ENCODE assay signal across 15 cellular contexts in the genomic region with DNA sequence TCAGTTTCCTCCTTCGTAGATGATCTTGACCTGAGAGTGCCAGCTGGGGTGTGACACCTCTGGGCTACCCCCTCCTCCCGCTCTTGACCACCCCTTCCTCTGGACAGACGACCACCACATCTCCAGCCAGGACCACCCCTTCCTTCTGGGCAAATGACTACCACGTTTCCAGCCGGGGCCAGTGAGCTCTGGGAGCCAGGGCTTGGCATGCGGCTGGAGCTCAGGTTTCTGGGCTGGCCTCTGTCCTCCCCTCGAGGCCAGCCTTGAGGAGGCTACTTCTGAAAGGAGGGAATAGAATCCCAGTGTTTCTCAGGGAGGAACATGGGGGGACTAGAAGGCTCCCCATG.
A peak's percentile ranks its signal among the peaks of the same experiment; 100 is the strongest.
DNase-seq lines count a peak whose midpoint lies in the region; ATAC-seq and TF ChIP-seq lines count a peak whose summit lies in the region.
"Had no signal": no experiment of that assay in that cellular context is flagged by ENCODE, and none has a peak within 500 bp of the region (broad histone marks: within the 10 kb centered on the region; RNA-seq: fewer than 3 reads in every experiment).

No MANE protein-coding gene starts in this region.

- no peak overlapping the region for H3K27ac ChIP-seq in suprapubic skin

- TF ChIP-seq POLR2A in suprapubic skin (IDR thresholded peaks at IDR 0.05), result no peak

- H3K27ac Mint-ChIP-seq in activated B cell treated with CpG ODN at 0.5 μM for 24 hours (no peak overlapping the region), mesothelial cell of epicardium (peak overlapping the region; percentile 73)

- WGBS in suprapubic skin, result 82% methylated on average over 7 of the region's 7 CpGs

- no peak for ATAC-seq in activated B cell treated with CpG ODN at 0.5 μM for 24 hours (ENCODE audit: low read depth)
- ATAC-seq: PC-3 had no signal

- POLR2A ChIA-PET in activated B cell treated with CpG ODN at 0.5 μM for 24 hours (lab: Charles Lee), result no interaction called here

- no peaks in the 10 kb centered on the region for H3K4me1 ChIP-seq in suprapubic skin

- TF ChIP-seq EP300 in suprapubic skin (IDR thresholded peaks at IDR 0.05), result no peak

- no peaks in the 10 kb centered on the region for H3K9me3 ChIP-seq in suprapubic skin

- intact Hi-C loops in activated B cell treated with CpG ODN at 0.5 μM for 24 hours (cut with micrococcal nuclease), result no loop called here

- no peaks in the 10 kb centered on the region for H3K27me3 Mint-ChIP-seq in activated B cell treated with CpG ODN at 0.5 μM for 24 hours
- no peaks in the 10 kb centered on the region for H3K27me3 Mint-ChIP-seq in mesothelial cell of epicardium (ENCODE audit: low read depth)
- H3K27me3 Mint-ChIP-seq: CD4-positive, alpha-beta memory T cell had no signal

- no peak overlapping the region for H3K4me3 ChIP-seq in suprapubic skin

- TF ChIP-seq CTCF in activated B cell treated with CpG ODN at 0.5 μM for 24 hours (IDR thresholded peaks at IDR 0.05) (no peak), mesothelial cell of epicardium (IDR thresholded peaks at IDR 0.05; ENCODE audit: unreplicated experiment) (no peak), suprapubic skin (IDR thresholded peaks at IDR 0.05) (no peak)

- H3K36me3 Mint-ChIP-seq in activated B cell treated with CpG ODN at 0.5 μM for 24 hours (ENCODE audit: low read depth) (peaks cover 12% of the 10 kb centered on the region), mesothelial cell of epicardium (no peaks in the 10 kb centered on the region)

- H3K27me3 ChIP-seq in suprapubic skin, result no peaks in the 10 kb centered on the region

- H3K4me1 Mint-ChIP-seq in activated B cell treated with CpG ODN at 0.5 μM for 24 hours (no peaks in the 10 kb centered on the region), mesothelial cell of epicardium (peaks cover 28% of the 10 kb centered on the region)
- H3K4me1 Mint-ChIP-seq: CD4-positive, alpha-beta memory T cell had no signal

- H3K36me3 ChIP-seq in suprapubic skin, result no peaks in the 10 kb centered on the region

- CTCF ChIA-PET in activated B cell treated with CpG ODN at 0.5 μM for 24 hours (lab: Charles Lee), result no interaction called here

- H3K9me3 Mint-ChIP-seq in activated B cell treated with CpG ODN at 0.5 μM for 24 hours (no peaks in the 10 kb centered on the region), mesothelial cell of epicardium (no peaks in the 10 kb centered on the region)
- H3K9me3 Mint-ChIP-seq: CD4-positive, alpha-beta memory T cell had no signal

- H3K4me3 Mint-ChIP-seq in activated B cell treated with CpG ODN at 0.5 μM for 24 hours (no peak overlapping the region), mesothelial cell of epicardium (no peak overlapping the region)
- H3K4me3 Mint-ChIP-seq: CD4-positive, alpha-beta memory T cell had no signal

- DNase-seq in activated gamma-delta T cell treated with Interleukin-2 at 50 U/mL for 16 hours (peak; percentile 1), activated gamma-delta T cell (lab: John Stamatoyannopoulos, UW) (no peak), activated B cell treated with CpG ODN at 0.5 μM for 24 hours (peak; percentile 6), mesothelial cell of epicardium (ENCODE audit: low spot score in 2 of 2, unreplicated experiment in 2 of 2) (peak in 1 of 2 experiments; percentile 33), suprapubic skin (ENCODE audit: low spot score in 2 of 2) (peak; percentile 31 to 48), NCI-H2196 treated with DMSO at 0.1 percent for 48 hours (lab: John Stamatoyannopoulos, UW; ENCODE audit: unreplicated experiment) (no peak), AML-193 (lab: John Stamatoyannopoulos, UW) (no peak), DMS153 treated with DMSO at 0.1 percent for 48 hours (lab: John Stamatoyannopoulos, UW; ENCODE audit: unreplicated experiment) (no peak)
- DNase-seq: DND-41, GDM1, NCI-H146, NCI-H2081 treated with DMSO at 0.1 percent for 48 hours, NCI-H226, PC-3 had no signal

Comparison
In these comparisons a context has a peak if more than half of its experiments do, and no peak if none do; other contexts are left out.
1. DNase-seq: peak in activated gamma-delta T cell treated with Interleukin-2 at 50 U/mL for 16 hours (single experiment), activated B cell treated with CpG ODN at 0.5 μM for 24 hours (single experiment) and suprapubic skin (2 of 2); none in activated gamma-delta T cell (single experiment), NCI-H2196 treated with DMSO at 0.1 percent for 48 hours (single experiment), AML-193 (0 of 2) and DMS153 treated with DMSO at 0.1 percent for 48 hours (single experiment).